Comparison of ENCODE assay signal across 1 cellular context in the genomic region with DNA sequence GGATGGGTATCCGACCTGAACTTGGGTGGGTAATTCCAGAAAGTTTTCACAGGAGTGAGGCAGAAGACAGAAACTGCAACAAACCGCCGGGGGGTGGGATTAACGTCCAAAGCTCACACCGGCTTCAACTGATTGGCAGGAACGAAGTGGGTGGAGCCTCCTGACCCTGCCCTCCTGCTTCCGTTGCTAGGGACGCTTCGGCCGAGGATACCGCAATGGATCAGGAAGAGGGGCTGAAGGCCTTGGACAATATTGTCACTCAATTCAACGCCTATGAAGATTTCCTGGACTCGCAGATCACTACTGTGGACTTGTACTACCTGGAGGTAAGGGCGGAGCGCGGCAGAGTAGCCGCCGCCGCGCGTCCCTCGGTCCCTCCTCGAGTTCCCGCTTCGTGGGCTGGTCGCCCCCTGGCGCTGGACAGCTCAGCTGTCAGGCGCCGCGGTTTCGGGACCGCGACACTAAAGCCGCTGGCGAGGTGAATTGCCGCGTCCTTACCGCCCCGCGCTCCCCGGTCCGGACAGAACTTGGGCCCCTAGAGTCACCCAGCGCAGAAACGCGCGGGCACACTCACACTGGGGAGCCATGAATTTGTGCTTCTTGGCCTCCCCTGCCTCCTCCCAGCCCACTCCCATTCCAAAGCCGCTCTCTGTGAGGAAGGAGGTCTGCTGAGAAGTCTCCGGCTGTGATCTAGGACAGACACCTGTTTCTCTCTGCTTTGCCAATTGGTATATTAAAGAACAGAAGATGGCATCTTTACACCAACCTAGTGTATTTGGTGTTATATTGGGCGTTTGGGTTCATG.
A peak's percentile ranks its signal among the peaks of the same experiment; 100 is the strongest.
TF ChIP-seq lines count a peak whose summit lies in the region.

A gene (plus strand): TSS at position 177 of the 805 bp plus-strand sequence.

TF ChIP-seq in H1, 55 proteins besides CTCF, POLR2A, EP300 and RAD21 (continued from another document):
- TF ChIP-seq POLR2AphosphoS5 (IDR thresholded peaks at IDR 0.05; ENCODE audit: low read depth, low read length), result no peak
- no peak for TF ChIP-seq HDAC6 (IDR thresholded peaks at IDR 0.05; ENCODE audit: low read depth, low read length)
- TF ChIP-seq FOSL1 (IDR thresholded peaks at IDR 0.05; ENCODE audit: insufficient read depth, low read depth, low read length), result no peak
- no peak for TF ChIP-seq BCL11A (IDR thresholded peaks at IDR 0.05; ENCODE audit: low read depth in 2 of 2, low read length in 2 of 2)
- no peak for TF ChIP-seq CTBP2 (IDR thresholded peaks at IDR 0.05; ENCODE audit: borderline replicate concordance, insufficient read depth, insufficient read length, low read length)
- TF ChIP-seq KDM1A (IDR thresholded peaks at IDR 0.05; ENCODE audit: borderline replicate concordance, low read length), result no peak
- no peak for TF ChIP-seq CREB1 (IDR thresholded peaks at IDR 0.05)
- no peak for TF ChIP-seq TBP (IDR thresholded peaks at IDR 0.05; ENCODE audit: low read depth, low read length)
- TF ChIP-seq HDAC2 (IDR thresholded peaks at IDR 0.05; ENCODE audit: borderline replicate concordance in 1 of 2, low read depth in 2 of 2, low read length in 2 of 2), result peak; percentile 75 to 99; a peak in 3 of 4 replicates
- TF ChIP-seq SAP30 (IDR thresholded peaks at IDR 0.05; ENCODE audit: insufficient read depth, insufficient replicate concordance, low read length), result peak; percentile 95
- TF ChIP-seq TAF1 (IDR thresholded peaks at IDR 0.05; ENCODE audit: low read depth, low read length), result no peak
- peak; percentile 66; the same call in 1 of the 2 replicates for TF ChIP-seq SUZ12 (IDR thresholded peaks at IDR 0.05; ENCODE audit: low read length)
- no peak for TF ChIP-seq MAFK (IDR thresholded peaks at IDR 0.05; ENCODE audit: low read depth, low read length)
- TF ChIP-seq RBBP5 (IDR thresholded peaks at IDR 0.05; ENCODE audit: borderline replicate concordance, low read depth, low read length), result no peak
- no peak for TF ChIP-seq SP2 (IDR thresholded peaks at IDR 0.05; ENCODE audit: low read length)
- TF ChIP-seq PHF8 (conservative IDR thresholded peaks at IDR 0.05; ENCODE audit: low read depth, low read length), result no peak; the same call in 1 of the 2 replicates
- 0 out of 2 replicates have a peak, but pooled peaks have one; percentile 33 for TF ChIP-seq TCF12 (IDR thresholded peaks at IDR 0.05; ENCODE audit: low read depth, low read length)
- no peak for TF ChIP-seq CBX5 (IDR thresholded peaks at IDR 0.05; ENCODE audit: low read depth, low read length)
- TF ChIP-seq RXRA (IDR thresholded peaks at IDR 0.05; ENCODE audit: insufficient read depth, low read depth, low read length), result no peak
- TF ChIP-seq, protein P1, sequence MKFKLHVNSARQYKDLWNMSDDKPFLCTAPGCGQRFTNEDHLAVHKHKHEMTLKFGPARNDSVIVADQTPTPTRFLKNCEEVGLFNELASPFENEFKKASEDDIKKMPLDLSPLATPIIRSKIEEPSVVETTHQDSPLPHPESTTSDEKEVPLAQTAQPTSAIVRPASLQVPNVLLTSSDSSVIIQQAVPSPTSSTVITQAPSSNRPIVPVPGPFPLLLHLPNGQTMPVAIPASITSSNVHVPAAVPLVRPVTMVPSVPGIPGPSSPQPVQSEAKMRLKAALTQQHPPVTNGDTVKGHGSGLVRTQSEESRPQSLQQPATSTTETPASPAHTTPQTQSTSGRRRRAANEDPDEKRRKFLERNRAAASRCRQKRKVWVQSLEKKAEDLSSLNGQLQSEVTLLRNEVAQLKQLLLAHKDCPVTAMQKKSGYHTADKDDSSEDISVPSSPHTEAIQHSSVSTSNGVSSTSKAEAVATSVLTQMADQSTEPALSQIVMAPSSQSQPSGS (IDR thresholded peaks at IDR 0.05; ENCODE audit: low read length), result no peak
- TF ChIP-seq JUN (IDR thresholded peaks at IDR 0.05; ENCODE audit: low read depth, low read length), result no peak
- TF ChIP-seq TEAD4 (IDR thresholded peaks at IDR 0.05; ENCODE audit: low read depth, low read length), result no peak
- no peak for TF ChIP-seq RNF2 (IDR thresholded peaks at IDR 0.05; ENCODE audit: borderline replicate concordance, low read depth, low read length, missing control alignments, poor library complexity, severe bottlenecking)
- no peak for TF ChIP-seq NANOG (IDR thresholded peaks at IDR 0.05; ENCODE audit: insufficient read depth, low read depth, low read length, poor library complexity, severe bottlenecking)
- TF ChIP-seq SIRT6 (IDR thresholded peaks at IDR 0.05; ENCODE audit: low read length), result no peak
- TF ChIP-seq BACH1 (IDR thresholded peaks at IDR 0.05; ENCODE audit: low read length), result peak; percentile 29; the same call in 1 of the 2 replicates
- TF ChIP-seq KDM4A (IDR thresholded peaks at IDR 0.05; ENCODE audit: low read depth, low read length, severe bottlenecking), result peak; percentile 53
- TF ChIP-seq, protein P2, sequence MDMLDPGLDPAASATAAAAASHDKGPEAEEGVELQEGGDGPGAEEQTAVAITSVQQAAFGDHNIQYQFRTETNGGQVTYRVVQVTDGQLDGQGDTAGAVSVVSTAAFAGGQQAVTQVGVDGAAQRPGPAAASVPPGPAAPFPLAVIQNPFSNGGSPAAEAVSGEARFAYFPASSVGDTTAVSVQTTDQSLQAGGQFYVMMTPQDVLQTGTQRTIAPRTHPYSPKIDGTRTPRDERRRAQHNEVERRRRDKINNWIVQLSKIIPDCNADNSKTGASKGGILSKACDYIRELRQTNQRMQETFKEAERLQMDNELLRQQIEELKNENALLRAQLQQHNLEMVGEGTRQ (IDR thresholded peaks at IDR 0.05; ENCODE audit: low read length), result no peak
- TF ChIP-seq SP1 (IDR thresholded peaks at IDR 0.05; ENCODE audit: low read depth, low read length), result 0 out of 2 replicates have a peak, but pooled peaks have one; percentile 8
- no peak for TF ChIP-seq CEBPB (IDR thresholded peaks at IDR 0.05; ENCODE audit: low read depth, low read length)
- TF ChIP-seq YY1 (IDR thresholded peaks at IDR 0.05; ENCODE audit: low read depth, low read length), result no peak
- TF ChIP-seq CBX8 (IDR thresholded peaks at IDR 0.05; ENCODE audit: borderline replicate concordance, low read depth, low read length), result no peak
- peak; percentile 94 to 97 for TF ChIP-seq SIN3A (conservative IDR thresholded peaks at IDR 0.05 in 1 of 2, IDR thresholded peaks at IDR 0.05 in 1 of 2; ENCODE audit: low read depth in 1 of 2, low read length in 2 of 2)
- peak; percentile 37 for TF ChIP-seq EZH2 (IDR thresholded peaks at IDR 0.05; ENCODE audit: low read depth, low read length, severe bottlenecking)
- TF ChIP-seq EGR1 (IDR thresholded peaks at IDR 0.05; ENCODE audit: borderline replicate concordance, low read depth, low read length), result no peak
- no peak for TF ChIP-seq KDM5A (IDR thresholded peaks at IDR 0.05; ENCODE audit: low read length)
- no peak for TF ChIP-seq SP4 (IDR thresholded peaks at IDR 0.05; ENCODE audit: low read length)
- TF ChIP-seq NRF1 (IDR thresholded peaks at IDR 0.05; ENCODE audit: low read depth, low read length), result no peak
- no peak for TF ChIP-seq RFX5 (IDR thresholded peaks at IDR 0.05; ENCODE audit: borderline replicate concordance, low read depth, low read length)
- TF ChIP-seq JUND (IDR thresholded peaks at IDR 0.05; ENCODE audit: low read length), result no peak
- TF ChIP-seq SRF (IDR thresholded peaks at IDR 0.05; ENCODE audit: low read depth, low read length), result no peak
- TF ChIP-seq, protein P3, sequence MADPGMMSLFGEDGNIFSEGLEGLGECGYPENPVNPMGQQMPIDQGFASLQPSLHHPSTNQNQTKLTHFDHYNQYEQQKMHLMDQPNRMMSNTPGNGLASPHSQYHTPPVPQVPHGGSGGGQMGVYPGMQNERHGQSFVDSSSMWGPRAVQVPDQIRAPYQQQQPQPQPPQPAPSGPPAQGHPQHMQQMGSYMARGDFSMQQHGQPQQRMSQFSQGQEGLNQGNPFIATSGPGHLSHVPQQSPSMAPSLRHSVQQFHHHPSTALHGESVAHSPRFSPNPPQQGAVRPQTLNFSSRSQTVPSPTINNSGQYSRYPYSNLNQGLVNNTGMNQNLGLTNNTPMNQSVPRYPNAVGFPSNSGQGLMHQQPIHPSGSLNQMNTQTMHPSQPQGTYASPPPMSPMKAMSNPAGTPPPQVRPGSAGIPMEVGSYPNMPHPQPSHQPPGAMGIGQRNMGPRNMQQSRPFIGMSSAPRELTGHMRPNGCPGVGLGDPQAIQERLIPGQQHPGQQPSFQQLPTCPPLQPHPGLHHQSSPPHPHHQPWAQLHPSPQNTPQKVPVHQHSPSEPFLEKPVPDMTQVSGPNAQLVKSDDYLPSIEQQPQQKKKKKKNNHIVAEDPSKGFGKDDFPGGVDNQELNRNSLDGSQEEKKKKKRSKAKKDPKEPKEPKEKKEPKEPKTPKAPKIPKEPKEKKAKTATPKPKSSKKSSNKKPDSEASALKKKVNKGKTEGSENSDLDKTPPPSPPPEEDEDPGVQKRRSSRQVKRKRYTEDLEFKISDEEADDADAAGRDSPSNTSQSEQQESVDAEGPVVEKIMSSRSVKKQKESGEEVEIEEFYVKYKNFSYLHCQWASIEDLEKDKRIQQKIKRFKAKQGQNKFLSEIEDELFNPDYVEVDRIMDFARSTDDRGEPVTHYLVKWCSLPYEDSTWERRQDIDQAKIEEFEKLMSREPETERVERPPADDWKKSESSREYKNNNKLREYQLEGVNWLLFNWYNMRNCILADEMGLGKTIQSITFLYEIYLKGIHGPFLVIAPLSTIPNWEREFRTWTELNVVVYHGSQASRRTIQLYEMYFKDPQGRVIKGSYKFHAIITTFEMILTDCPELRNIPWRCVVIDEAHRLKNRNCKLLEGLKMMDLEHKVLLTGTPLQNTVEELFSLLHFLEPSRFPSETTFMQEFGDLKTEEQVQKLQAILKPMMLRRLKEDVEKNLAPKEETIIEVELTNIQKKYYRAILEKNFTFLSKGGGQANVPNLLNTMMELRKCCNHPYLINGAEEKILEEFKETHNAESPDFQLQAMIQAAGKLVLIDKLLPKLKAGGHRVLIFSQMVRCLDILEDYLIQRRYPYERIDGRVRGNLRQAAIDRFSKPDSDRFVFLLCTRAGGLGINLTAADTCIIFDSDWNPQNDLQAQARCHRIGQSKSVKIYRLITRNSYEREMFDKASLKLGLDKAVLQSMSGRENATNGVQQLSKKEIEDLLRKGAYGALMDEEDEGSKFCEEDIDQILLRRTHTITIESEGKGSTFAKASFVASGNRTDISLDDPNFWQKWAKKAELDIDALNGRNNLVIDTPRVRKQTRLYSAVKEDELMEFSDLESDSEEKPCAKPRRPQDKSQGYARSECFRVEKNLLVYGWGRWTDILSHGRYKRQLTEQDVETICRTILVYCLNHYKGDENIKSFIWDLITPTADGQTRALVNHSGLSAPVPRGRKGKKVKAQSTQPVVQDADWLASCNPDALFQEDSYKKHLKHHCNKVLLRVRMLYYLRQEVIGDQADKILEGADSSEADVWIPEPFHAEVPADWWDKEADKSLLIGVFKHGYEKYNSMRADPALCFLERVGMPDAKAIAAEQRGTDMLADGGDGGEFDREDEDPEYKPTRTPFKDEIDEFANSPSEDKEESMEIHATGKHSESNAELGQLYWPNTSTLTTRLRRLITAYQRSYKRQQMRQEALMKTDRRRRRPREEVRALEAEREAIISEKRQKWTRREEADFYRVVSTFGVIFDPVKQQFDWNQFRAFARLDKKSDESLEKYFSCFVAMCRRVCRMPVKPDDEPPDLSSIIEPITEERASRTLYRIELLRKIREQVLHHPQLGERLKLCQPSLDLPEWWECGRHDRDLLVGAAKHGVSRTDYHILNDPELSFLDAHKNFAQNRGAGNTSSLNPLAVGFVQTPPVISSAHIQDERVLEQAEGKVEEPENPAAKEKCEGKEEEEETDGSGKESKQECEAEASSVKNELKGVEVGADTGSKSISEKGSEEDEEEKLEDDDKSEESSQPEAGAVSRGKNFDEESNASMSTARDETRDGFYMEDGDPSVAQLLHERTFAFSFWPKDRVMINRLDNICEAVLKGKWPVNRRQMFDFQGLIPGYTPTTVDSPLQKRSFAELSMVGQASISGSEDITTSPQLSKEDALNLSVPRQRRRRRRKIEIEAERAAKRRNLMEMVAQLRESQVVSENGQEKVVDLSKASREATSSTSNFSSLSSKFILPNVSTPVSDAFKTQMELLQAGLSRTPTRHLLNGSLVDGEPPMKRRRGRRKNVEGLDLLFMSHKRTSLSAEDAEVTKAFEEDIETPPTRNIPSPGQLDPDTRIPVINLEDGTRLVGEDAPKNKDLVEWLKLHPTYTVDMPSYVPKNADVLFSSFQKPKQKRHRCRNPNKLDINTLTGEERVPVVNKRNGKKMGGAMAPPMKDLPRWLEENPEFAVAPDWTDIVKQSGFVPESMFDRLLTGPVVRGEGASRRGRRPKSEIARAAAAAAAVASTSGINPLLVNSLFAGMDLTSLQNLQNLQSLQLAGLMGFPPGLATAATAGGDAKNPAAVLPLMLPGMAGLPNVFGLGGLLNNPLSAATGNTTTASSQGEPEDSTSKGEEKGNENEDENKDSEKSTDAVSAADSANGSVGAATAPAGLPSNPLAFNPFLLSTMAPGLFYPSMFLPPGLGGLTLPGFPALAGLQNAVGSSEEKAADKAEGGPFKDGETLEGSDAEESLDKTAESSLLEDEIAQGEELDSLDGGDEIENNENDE (IDR thresholded peaks at IDR 0.05; ENCODE audit: insufficient replicate concordance, low read length), result no peak
- no peak for TF ChIP-seq POU5F1 (IDR thresholded peaks at IDR 0.05; ENCODE audit: low read depth, low read length)
- TF ChIP-seq GTF2F1 (IDR thresholded peaks at IDR 0.05; ENCODE audit: borderline replicate concordance, low read depth, low read length), result no peak
- TF ChIP-seq BRCA1 (IDR thresholded peaks at IDR 0.05; ENCODE audit: low read depth, low read length), result no peak
- no peak for TF ChIP-seq TAF7 (optimal IDR thresholded peaks at IDR 0.05; ENCODE audit: borderline replicate concordance, low read depth, low read length)
- peak; percentile 62 for TF ChIP-seq ASH2L (IDR thresholded peaks at IDR 0.05; ENCODE audit: low read length)
- TF ChIP-seq CHD2 (IDR thresholded peaks at IDR 0.05; ENCODE audit: low read length), result no peak
